In genomic region chr15:73821181-73821580, GRCh38 we compare ENCODE assay signal across 9 cellular contexts. TPM values are rescaled to one million over a fixed set of nuclear protein-coding genes. Genes with fewer than 3 reads are reported as not detected.
"Had no signal": no experiment of that assay in that cellular context is flagged by ENCODE, and none has a peak within 500 bp of the region (broad histone marks: within the 10 kb centered on the region; RNA-seq: fewer than 3 reads in every experiment).

No MANE protein-coding gene starts in this region.

- H3K4me1 Mint-ChIP-seq: GM23338, H9, IgD-negative memory B cell had no signal

- DNase-seq: H9, HCEC 1CT had no signal

- H3K4me2 ChIP-seq: GM23338 had no signal

- FAIRE-seq: H1, H54, HepG2 had no signal

- H3K27ac Mint-ChIP-seq: GM23338, H9, IgD-negative memory B cell had no signal

- H3K4me3 ChIP-seq: GM23338 had no signal

- H3K9me3 Mint-ChIP-seq: GM23338, H9 had no signal

- H3K4me3 Mint-ChIP-seq: GM23338, H9, IgD-negative memory B cell had no signal

- H3K27ac ChIP-seq: HL-60 had no signal

- ATAC-seq: GM23338, HepG2 had no signal

RNA-seq across cellular contexts. Expression of gene TBC1D21, which starts 52.2 kb away (rescaled TPM):
- total RNA-seq: GM23338, H1, H9, HepG2, HT1080 had no signal
- polyA plus RNA-seq: GM23338, H1, HepG2, IgD-negative memory B cell had no signal
